Comparison of ENCODE assay signal across 11 cellular contexts in genomic region chr20:20317195-20318113, GRCh38. TPM values are rescaled to one million over a fixed set of nuclear protein-coding genes. Genes with fewer than 3 reads are reported as not detected.
A peak's percentile ranks its signal among the peaks of the same experiment; 100 is the strongest.
DNase-seq lines count a peak whose midpoint lies in the region; ATAC-seq, FAIRE-seq and TF ChIP-seq lines count a peak whose summit lies in the region.
"Had no signal": no experiment of that assay in that cellular context is flagged by ENCODE, and none has a peak within 500 bp of the region (broad histone marks: within the 10 kb centered on the region; RNA-seq: fewer than 3 reads in every experiment).

No MANE protein-coding gene starts in this region.

- peaks cover 34% of the 10 kb centered on the region for H3K4me1 Mint-ChIP-seq in CD14-positive monocyte

- no peak overlapping the region for H2AFZ ChIP-seq in hepatocyte

- H3K4me3 ChIP-seq in WERI-Rb-1 (ENCODE audit: low read depth, low read length), result peak overlapping the region; percentile 20
- no peak overlapping the region for H3K4me3 ChIP-seq in hepatocyte
- H3K4me3 ChIP-seq in small intestine (ENCODE audit: low read depth in 1 of 2, low read length in 2 of 2), result no peak overlapping the region

- no peaks in the 10 kb centered on the region for H3K9me2 ChIP-seq in hepatocyte (replicated peaks; ENCODE audit: insufficient read depth)

- no peaks in the 10 kb centered on the region for H3K36me3 Mint-ChIP-seq in CD14-positive monocyte

- ATAC-seq in GM19468 (IDR thresholded peaks at IDR 0.05; ENCODE audit: extremely low read depth, unreplicated experiment), result peak; percentile 94
- ATAC-seq in HG03280 (IDR thresholded peaks at IDR 0.05; ENCODE audit: unreplicated experiment), result peak; percentile 85

- H3K4me1 ChIP-seq in hepatocyte (ENCODE audit: insufficient read depth) (no peaks in the 10 kb centered on the region), small intestine (ENCODE audit: control insufficient read depth in 2 of 2, insufficient read depth in 1 of 2, low read depth in 1 of 2, low read length in 1 of 2) (no peaks in the 10 kb centered on the region)
- H3K4me1 ChIP-seq: BE2C had no signal

- H3K27ac Mint-ChIP-seq in CD14-positive monocyte, result peak overlapping the region; percentile 6 to 81 (median 73)

- peak overlapping the region; percentile 25 to 65 for H3K4me3 Mint-ChIP-seq in CD14-positive monocyte

- H3K27me3 ChIP-seq in WERI-Rb-1 (ENCODE audit: insufficient read depth, low read depth, severe bottlenecking) (no peaks in the 10 kb centered on the region), hepatocyte (no peaks in the 10 kb centered on the region), small intestine (ENCODE audit: control insufficient read depth in 2 of 2, insufficient read depth in 2 of 2, low read length in 2 of 2) (no peaks in the 10 kb centered on the region)
- H3K27me3 ChIP-seq: BE2C had no signal

- H3K9me3 ChIP-seq in WERI-Rb-1 (ENCODE audit: severe bottlenecking) (peaks cover 2% of the 10 kb centered on the region), hepatocyte (ENCODE audit: low read depth) (no peaks in the 10 kb centered on the region), small intestine (ENCODE audit: control insufficient read depth, low read depth) (no peaks in the 10 kb centered on the region)
- H3K9me3 ChIP-seq: BE2C had no signal

- TF ChIP-seq CTCF in CD14-positive monocyte (IDR thresholded peaks at IDR 0.05), result no peak
- TF ChIP-seq CTCF in WERI-Rb-1 (IDR thresholded peaks at IDR 0.05; ENCODE audit: low read depth, low read length), result no peak
- TF ChIP-seq CTCF in hepatocyte (IDR thresholded peaks at IDR 0.05; ENCODE audit: poor library complexity), result no peak

- no peaks in the 10 kb centered on the region for H3K79me2 ChIP-seq in hepatocyte

- no peaks in the 10 kb centered on the region for H4K20me1 ChIP-seq in hepatocyte (ENCODE audit: insufficient read depth, poor library complexity, severe bottlenecking)

- FAIRE-seq in small intestine (lab: Jason Lieb, UNC), result no peak

- no peak overlapping the region for H3K4me2 ChIP-seq in hepatocyte

- H3K27ac ChIP-seq in WERI-Rb-1 (peak overlapping the region; percentile 63), hepatocyte (no peak overlapping the region), small intestine (ENCODE audit: low read depth in 1 of 2, low read length in 1 of 2) (no peak overlapping the region)

- H3K9me3 Mint-ChIP-seq in CD14-positive monocyte, result peaks cover 1 to 24% (median 8%) of the 10 kb centered on the region in 7 donors

- H3K36me3 ChIP-seq in WERI-Rb-1 (no peaks in the 10 kb centered on the region), hepatocyte (replicated peaks; ENCODE audit: insufficient read depth, low read depth) (no peaks in the 10 kb centered on the region), small intestine (ENCODE audit: control insufficient read depth in 2 of 2, insufficient read depth in 2 of 2, low read length in 2 of 2) (no peaks in the 10 kb centered on the region)
- H3K36me3 ChIP-seq: BE2C had no signal

- 81% methylated on average over 17 of the region's 17 CpGs for WGBS in hepatocyte (ENCODE audit: low lambda C conversion rate, missing lambda C conversion rate)
- 55 to 61% (median 55%) methylated on average over 17 of the region's 17 CpGs for WGBS in small intestine, 3 donors

- H3K27me3 Mint-ChIP-seq in CD14-positive monocyte (ENCODE audit: low read depth in 3 of 3), result peaks cover 0 to 2% (median 0%) of the 10 kb centered on the region in 3 donors

- DNase-seq in CD14-positive monocyte (ENCODE audit: low spot score) (no peak), WERI-Rb-1 (peak; percentile 52), NCI-H146 treated with DMSO at 0.1 percent for 48 hours (lab: John Stamatoyannopoulos, UW; ENCODE audit: unreplicated experiment) (no peak), hepatocyte (ENCODE audit: low spot score) (no peak), NCI-H1436 (lab: John Stamatoyannopoulos, UW) (no peak), small intestine (no peak)
- DNase-seq: activated CD4-positive, alpha-beta T cell treated with anti-CD3 and anti-CD28 coated beads for 48 hours; BE2C had no signal

- intact Hi-C loops in CD14-positive monocyte (cut with micrococcal nuclease), result no loop called here

RNA-seq across cellular contexts. Expression of gene INSM1, which starts 50.5 kb away (rescaled TPM):
- not detected for polyA plus RNA-seq in CD14-positive monocyte
- 0.92 and 1.7 TPM in 2 replicates for total RNA-seq in hepatocyte
- polyA plus RNA-seq in hepatocyte, result 1.3 and 2.3 TPM in 2 replicates
- 1 to 10 TPM; 1.3 to 2.8 (median 2.2) TPM for polyA plus RNA-seq in small intestine
- total RNA-seq: dermis microvascular lymphatic vessel endothelial cell had no signal
